ENCODE assay signal across 8 cellular contexts in genomic region chr10:7818295-7819125, GRCh38.
DNase-seq lines count a peak whose midpoint lies in the region; ATAC-seq and TF ChIP-seq lines count a peak whose summit lies in the region.

Gene TAF3 (plus strand): TSS chr10:7818505. CDS start chr10:7818710, 205 bp downstream.

- peak within 1 kb of the TSS; percentile 99 for H3K4me3 Mint-ChIP-seq in nephron progenitor cell

- peaks cover 25% of the 10 kb centered on the region for H3K4me1 Mint-ChIP-seq in nephron progenitor cell

- H3K27ac Mint-ChIP-seq in nephron progenitor cell: peak within 1 kb of the TSS; percentile 92

- H3K36me3 Mint-ChIP-seq in nephron progenitor cell (ENCODE audit: low read depth): no peaks in the 10 kb centered on the region

- H3K36me3 ChIP-seq in ES-I3 (ENCODE audit: insufficient read depth, low read length): no peaks in the 10 kb centered on the region

- peak; percentile 92 for TF ChIP-seq POLR2A in Raji (IDR thresholded peaks at IDR 0.05; ENCODE audit: insufficient read depth, low read depth, low read length)

- peaks cover 4% of the 10 kb centered on the region; the same call in 1 of the 2 replicates for H3K4me1 ChIP-seq in ES-I3 (ENCODE audit: insufficient read depth, low read length)

- H3K27me3 Mint-ChIP-seq in nephron progenitor cell (ENCODE audit: low read depth, poor library complexity): peaks cover 44% of the 10 kb centered on the region

- no peaks in the 10 kb centered on the region for H3K9me3 ChIP-seq in ES-I3 (ENCODE audit: control insufficient read depth, insufficient read depth, low read length)

- DNase-seq in GOT3 (lab: John Stamatoyannopoulos, UW) (peak; percentile 51), Kasumi-1 (lab: John Stamatoyannopoulos, UW) (peak; percentile 93 to 95), fibroblast of the conjunctiva (ENCODE audit: low read depth) (peak; percentile 52), nephron progenitor cell (peak; percentile 95)
- peak; percentile 92 for DNase-seq in activated effector memory CD4-positive, alpha-beta T cell treated with Interleukin-2 at 50 U/mL for 16 hours
- peak; percentile 94 for DNase-seq in stimulated activated naive CD8-positive, alpha-beta T cell treated with anti-CD3 and anti-CD28 coated beads, Interleukin-15, Interleukin-2, amounts not matched to agents 100 U/mL and 50 U/mL, for 24 hours

- no peak for TF ChIP-seq CTCF in nephron progenitor cell (IDR thresholded peaks at IDR 0.05)

- H3K9ac ChIP-seq in ES-I3 (ENCODE audit: low read depth, low read length): peak within 1 kb of the TSS; percentile 99

- ATAC-seq in stimulated activated naive CD8-positive, alpha-beta T cell treated with anti-CD3 and anti-CD28 coated beads, Interleukin-15, Interleukin-2, amounts not matched to agents 100 U/mL and 50 U/mL, for 24 hours: peak; percentile 90

- H3K9me3 Mint-ChIP-seq in nephron progenitor cell: no peaks in the 10 kb centered on the region

Comparison
In these comparisons a context has a peak if more than half of its experiments do, and no peak if none do; other contexts are left out.
1. Peak in every context shown above with its lines: DNase-seq and ATAC-seq.